Comparison of ENCODE assay signal across 13 cellular contexts in genomic region chr17:39618956-39619785, GRCh38. TPM values are rescaled to one million over a fixed set of nuclear protein-coding genes. Genes with fewer than 3 reads are reported as not detected.
DNase-seq lines count a peak whose midpoint lies in the region; ATAC-seq, FAIRE-seq and TF ChIP-seq lines count a peak whose summit lies in the region.
"Had no signal": no experiment of that assay in that cellular context is flagged by ENCODE, and none has a peak within 500 bp of the region (broad histone marks: within the 10 kb centered on the region; RNA-seq: fewer than 3 reads in every experiment).

No MANE protein-coding gene starts in this region.

- dilution Hi-C loops in endothelial cell of umbilical vein (cut with MboI; ENCODE audit: extremely low pct_ligation_motif_present, low sequenced_read_pairs), result no loop called here

- POLR2A ChIA-PET in endothelial cell of umbilical vein (lab: Charles Lee), result interaction anchor here (0.6 kb wide), 1 partner anchor 48 kb away, joined by 9 read pairs; no protein-coding TSS in a partner anchor
- POLR2A ChIA-PET in activated CD4-positive, alpha-beta memory T cell treated with anti-CD3 and anti-CD28 coated beads for 36 hours (lab: Charles Lee), result interaction anchor here (0.6 kb wide), 1 partner anchor 136 kb away, joined by 6 read pairs; no protein-coding TSS in a partner anchor

- H3K4me3 ChIP-seq in endothelial cell of umbilical vein (replicated peaks in 1 of 3; ENCODE audit: insufficient read depth in 1 of 3, low read depth in 1 of 3, low read length in 3 of 3), result no peak overlapping the region
- peak overlapping the region; percentile 74 for H3K4me3 ChIP-seq in suprapubic skin

- H3K9ac ChIP-seq in endothelial cell of umbilical vein (replicated peaks; ENCODE audit: extremely low read depth, insufficient read depth, low read length), result no peak overlapping the region

- H3K27ac ChIP-seq in endothelial cell of umbilical vein (ENCODE audit: insufficient read depth, low read depth, low read length), result no peak overlapping the region
- H3K27ac ChIP-seq in suprapubic skin, result no peak overlapping the region

- H3K36me3 ChIP-seq in endothelial cell of umbilical vein (ENCODE audit: control insufficient read depth in 2 of 2, extremely low read depth in 1 of 2, insufficient read depth in 2 of 2, low read length in 2 of 2) (no peaks in the 10 kb centered on the region), suprapubic skin (no peaks in the 10 kb centered on the region)
- H3K36me3 ChIP-seq: gastrocnemius medialis had no signal

- no peak for FAIRE-seq in endothelial cell of umbilical vein (lab: Jason Lieb, UNC)
- FAIRE-seq: colon had no signal

- no peaks in the 10 kb centered on the region for H4K20me1 ChIP-seq in endothelial cell of umbilical vein (replicated peaks; ENCODE audit: control insufficient read depth, extremely low read depth, insufficient read depth, low read length)

- no peak overlapping the region for H3K4me3 Mint-ChIP-seq in activated naive CD4-positive, alpha-beta T cell treated with anti-CD3 and anti-CD28 coated beads, Interleukin-2, amount 50 U/mL, for 24 hours
- H3K4me3 Mint-ChIP-seq in stimulated activated memory B cell treated with anti-CD40 and anti-IgM and Interleukin-4, amounts not matched to agents 10 μg/mL and 1 μg/mL and 100 μg/mL, for 72 hours, result no peak overlapping the region
- no peak overlapping the region for H3K4me3 Mint-ChIP-seq in activated CD4-positive, alpha-beta memory T cell treated with anti-CD3 and anti-CD28 coated beads for 36 hours

- H3K4me2 ChIP-seq in endothelial cell of umbilical vein (ENCODE audit: insufficient read depth, low read length), result peak overlapping the region; percentile 90

- no peak for ATAC-seq in stimulated activated memory B cell treated with anti-CD40 and anti-IgM and Interleukin-4, amounts not matched to agents 10 μg/mL and 1 μg/mL and 100 μg/mL, for 72 hours
- ATAC-seq: gastrocnemius medialis, sciatic nerve had no signal

- H3K9me3 ChIP-seq in endothelial cell of umbilical vein (replicated peaks; ENCODE audit: control insufficient read depth, insufficient read depth, low read length) (no peaks in the 10 kb centered on the region), suprapubic skin (no peaks in the 10 kb centered on the region)
- H3K9me3 ChIP-seq: gastrocnemius medialis had no signal

- TF ChIP-seq CTCF in endothelial cell of umbilical vein (IDR thresholded peaks at IDR 0.05; ENCODE audit: extremely low read depth in 1 of 2, insufficient read depth in 1 of 2, low read depth in 1 of 2, low read length in 2 of 2) (no peak), suprapubic skin (IDR thresholded peaks at IDR 0.05) (no peak)

- 71% methylated on average over 6 of the region's 13 CpGs for whole genome bisulfite sequencing in suprapubic skin

- no peak for TF ChIP-seq EP300 in suprapubic skin (IDR thresholded peaks at IDR 0.05)

- peaks cover 3 to 8% of the 10 kb centered on the region in 2 experiments for H3K27me3 ChIP-seq in endothelial cell of umbilical vein (ENCODE audit: control insufficient read depth in 2 of 2, insufficient read depth in 2 of 2, low read length in 2 of 2)
- peaks cover 4% of the 10 kb centered on the region for H3K27me3 ChIP-seq in suprapubic skin

- peak overlapping the region; percentile 0 for H3K27ac Mint-ChIP-seq in activated naive CD4-positive, alpha-beta T cell treated with anti-CD3 and anti-CD28 coated beads, Interleukin-2, amount 50 U/mL, for 24 hours
- no peak overlapping the region for H3K27ac Mint-ChIP-seq in stimulated activated memory B cell treated with anti-CD40 and anti-IgM and Interleukin-4, amounts not matched to agents 10 μg/mL and 1 μg/mL and 100 μg/mL, for 72 hours
- no peak overlapping the region for H3K27ac Mint-ChIP-seq in activated CD4-positive, alpha-beta memory T cell treated with anti-CD3 and anti-CD28 coated beads for 36 hours

- DNase-seq in activated naive CD4-positive, alpha-beta T cell (lab: John Stamatoyannopoulos, UW), result no peak
- DNase-seq in NCI-H2107 (lab: John Stamatoyannopoulos, UW), result peak; percentile 26
- DNase-seq in endothelial cell of umbilical vein (ENCODE audit: low read depth, low spot score), result no peak
- DNase-seq in suprapubic skin (ENCODE audit: low spot score in 2 of 2), result no peak
- no peak for DNase-seq in activated CD4-positive, alpha-beta memory T cell treated with anti-CD3 and anti-CD28 coated beads for 36 hours
- DNase-seq in activated CD4-positive, CD25-positive, alpha-beta regulatory T cell (lab: John Stamatoyannopoulos, UW), result no peak
- DNase-seq: gastrocnemius medialis, MV-4-11 had no signal

- H3K9me1 ChIP-seq in endothelial cell of umbilical vein (replicated peaks; ENCODE audit: control insufficient read depth, extremely low read depth, insufficient read depth, low read length), result no peaks in the 10 kb centered on the region

- H3K36me3 Mint-ChIP-seq in activated naive CD4-positive, alpha-beta T cell treated with anti-CD3 and anti-CD28 coated beads, Interleukin-2, amount 50 U/mL, for 24 hours, result no peaks in the 10 kb centered on the region
- H3K36me3 Mint-ChIP-seq in stimulated activated memory B cell treated with anti-CD40 and anti-IgM and Interleukin-4, amounts not matched to agents 10 μg/mL and 1 μg/mL and 100 μg/mL, for 72 hours, result no peaks in the 10 kb centered on the region
- no peaks in the 10 kb centered on the region for H3K36me3 Mint-ChIP-seq in activated CD4-positive, alpha-beta memory T cell treated with anti-CD3 and anti-CD28 coated beads for 36 hours

- TF ChIP-seq POLR2A in endothelial cell of umbilical vein (IDR thresholded peaks at IDR 0.05; ENCODE audit: low read depth, low read length) (no peak), suprapubic skin (IDR thresholded peaks at IDR 0.05) (no peak)

- no peaks in the 10 kb centered on the region for H3K9me3 Mint-ChIP-seq in activated naive CD4-positive, alpha-beta T cell treated with anti-CD3 and anti-CD28 coated beads, Interleukin-2, amount 50 U/mL, for 24 hours
- H3K9me3 Mint-ChIP-seq in stimulated activated memory B cell treated with anti-CD40 and anti-IgM and Interleukin-4, amounts not matched to agents 10 μg/mL and 1 μg/mL and 100 μg/mL, for 72 hours, result no peaks in the 10 kb centered on the region
- H3K9me3 Mint-ChIP-seq in activated CD4-positive, alpha-beta memory T cell treated with anti-CD3 and anti-CD28 coated beads for 36 hours, result no peaks in the 10 kb centered on the region

- H3K27me3 Mint-ChIP-seq in activated naive CD4-positive, alpha-beta T cell treated with anti-CD3 and anti-CD28 coated beads, Interleukin-2, amount 50 U/mL, for 24 hours, result no peaks in the 10 kb centered on the region
- peaks cover 16% of the 10 kb centered on the region for H3K27me3 Mint-ChIP-seq in stimulated activated memory B cell treated with anti-CD40 and anti-IgM and Interleukin-4, amounts not matched to agents 10 μg/mL and 1 μg/mL and 100 μg/mL, for 72 hours
- H3K27me3 Mint-ChIP-seq in activated CD4-positive, alpha-beta memory T cell treated with anti-CD3 and anti-CD28 coated beads for 36 hours, result peaks cover 5% of the 10 kb centered on the region

- no TSS peak for BruUV-seq in endothelial cell of umbilical vein (replicated peaks; lab: Mats Ljungman, UMichigan)

- intact Hi-C loops in endothelial cell of umbilical vein (cut with micrococcal nuclease), result no loop called here
- intact Hi-C loops in activated CD4-positive, alpha-beta memory T cell treated with anti-CD3 and anti-CD28 coated beads for 36 hours (cut with micrococcal nuclease), result no loop called here

- CTCF ChIA-PET in endothelial cell of umbilical vein (lab: Charles Lee), result interaction anchor here (3.8 to 5.8 kb wide), 5 partner anchors 13 to 135 kb away, joined by 84 to 291 read pairs (median 141); partner anchors contain the start of genes PNMT and TCAP
- CTCF ChIA-PET in activated CD4-positive, alpha-beta memory T cell treated with anti-CD3 and anti-CD28 coated beads for 36 hours (lab: Charles Lee), result interaction anchor here (0.5 to 8.6 kb wide), 11 partner anchors 9 to 1037 kb away, joined by 3 to 178 read pairs (median 5); no protein-coding TSS in a partner anchor

- peak overlapping the region; percentile 49 for H2AFZ ChIP-seq in endothelial cell of umbilical vein (ENCODE audit: low read depth, low read length)

- H3K4me1 ChIP-seq in endothelial cell of umbilical vein (ENCODE audit: control insufficient read depth, extremely low read depth, insufficient read depth, low read length) (peaks cover 10% of the 10 kb centered on the region), suprapubic skin (peaks cover 32% of the 10 kb centered on the region)

- H3K79me2 ChIP-seq in endothelial cell of umbilical vein (ENCODE audit: control insufficient read depth, insufficient read depth, low read length), result no peaks in the 10 kb centered on the region

- H3K4me1 Mint-ChIP-seq in activated naive CD4-positive, alpha-beta T cell treated with anti-CD3 and anti-CD28 coated beads, Interleukin-2, amount 50 U/mL, for 24 hours, result peaks cover 17% of the 10 kb centered on the region
- H3K4me1 Mint-ChIP-seq in stimulated activated memory B cell treated with anti-CD40 and anti-IgM and Interleukin-4, amounts not matched to agents 10 μg/mL and 1 μg/mL and 100 μg/mL, for 72 hours, result peaks cover 51% of the 10 kb centered on the region
- peaks cover 17% of the 10 kb centered on the region for H3K4me1 Mint-ChIP-seq in activated CD4-positive, alpha-beta memory T cell treated with anti-CD3 and anti-CD28 coated beads for 36 hours (ENCODE audit: low read depth)

RNA-seq across cellular contexts. Expression of gene PPP1R1B, which starts 7.6 kb away (rescaled TPM):
- total RNA-seq in endothelial cell of umbilical vein (not detected in 2 replicates), suprapubic skin (100 to 1,000 TPM in 1 of 4 donors, 10 to 100 TPM in 3; 43.7 to 112 (median 70.4) TPM)
- not detected in 2 replicates for polyA plus RNA-seq in endothelial cell of umbilical vein
- not detected in 2 replicates for polyA plus RNA-seq in endothelial cell of umbilical vein (2011; cell fraction: cytosol; rRNA removed)
- polyA plus RNA-seq in endothelial cell of umbilical vein (2011; cell fraction: nucleus; rRNA removed), result not detected in 2 replicates
- not detected in 2 replicates for polyA plus RNA-seq in endothelial cell of umbilical vein (2012)
- polyA minus RNA-seq in endothelial cell of umbilical vein, result not detected in 2 replicates
- polyA minus RNA-seq in endothelial cell of umbilical vein (2011; cell fraction: cytosol; rRNA and poly(A)+ RNA removed), result not detected
- not detected in 2 replicates for polyA minus RNA-seq in endothelial cell of umbilical vein (2011; cell fraction: nucleus; rRNA and poly(A)+ RNA removed)
- total RNA-seq in activated CD4-positive, alpha-beta memory T cell treated with anti-CD3 and anti-CD28 coated beads for 36 hours, result not detected

RNA-seq across cellular contexts. Expression of gene NEUROD2, which starts 11.5 kb away (rescaled TPM):
- total RNA-seq in endothelial cell of umbilical vein, result not detected in 2 replicates
- not detected in 2 replicates for polyA plus RNA-seq in endothelial cell of umbilical vein
- not detected in 2 replicates for polyA plus RNA-seq in endothelial cell of umbilical vein (2011; cell fraction: cytosol; rRNA removed)
- polyA plus RNA-seq in endothelial cell of umbilical vein (2011; cell fraction: nucleus; rRNA removed), result not detected in 2 replicates
- not detected in 2 replicates for polyA plus RNA-seq in endothelial cell of umbilical vein (2012)
- not detected in 2 replicates for polyA minus RNA-seq in endothelial cell of umbilical vein
- not detected for polyA minus RNA-seq in endothelial cell of umbilical vein (2011; cell fraction: cytosol; rRNA and poly(A)+ RNA removed)
- not detected in 2 replicates for polyA minus RNA-seq in endothelial cell of umbilical vein (2011; cell fraction: nucleus; rRNA and poly(A)+ RNA removed)
- total RNA-seq in suprapubic skin, result not detected
- total RNA-seq in activated CD4-positive, alpha-beta memory T cell treated with anti-CD3 and anti-CD28 coated beads for 36 hours, result not detected
- total RNA-seq: gastrocnemius medialis, lung, sciatic nerve had no signal

RNA-seq across cellular contexts. Expression of gene STARD3, which starts 17.8 kb away (rescaled TPM):
- total RNA-seq in endothelial cell of umbilical vein (48.9 and 51.0 TPM in 2 replicates), suprapubic skin (100 to 1,000 TPM in 2 of 4 donors, 10 to 100 TPM in 2; 51.7 to 156 (median 83.9) TPM)
- 75.7 and 102 TPM in 2 replicates for polyA plus RNA-seq in endothelial cell of umbilical vein
- 59.8 and 64.7 TPM in 2 replicates for polyA plus RNA-seq in endothelial cell of umbilical vein (2011; cell fraction: cytosol; rRNA removed)
- polyA plus RNA-seq in endothelial cell of umbilical vein (2011; cell fraction: nucleus; rRNA removed), result 197 and 251 TPM in 2 replicates
- polyA plus RNA-seq in endothelial cell of umbilical vein (2012), result 42.1 and 55.4 TPM in 2 replicates
- polyA minus RNA-seq in endothelial cell of umbilical vein, result 77.4 and 91.7 TPM in 2 replicates
- polyA minus RNA-seq in endothelial cell of umbilical vein (2011; cell fraction: cytosol; rRNA and poly(A)+ RNA removed), result 25.9 TPM
- polyA minus RNA-seq in endothelial cell of umbilical vein (2011; cell fraction: nucleus; rRNA and poly(A)+ RNA removed), result 40.4 and 56.2 TPM in 2 replicates
- total RNA-seq in activated CD4-positive, alpha-beta memory T cell treated with anti-CD3 and anti-CD28 coated beads for 36 hours, result 10 to 100 TPM; 53.6 to 60.3 TPM

RNA-seq across cellular contexts. Expression of gene TCAP, which starts 46.0 kb away (rescaled TPM):
- total RNA-seq in endothelial cell of umbilical vein, result 0.78 and 0.93 TPM in 2 replicates
- 0.46 and 0.51 TPM in 2 replicates for polyA plus RNA-seq in endothelial cell of umbilical vein
- 0.18 TPM in 1 of 2 replicates, not detected in the other for polyA plus RNA-seq in endothelial cell of umbilical vein (2011; cell fraction: cytosol; rRNA removed)
- polyA plus RNA-seq in endothelial cell of umbilical vein (2011; cell fraction: nucleus; rRNA removed), result 2.8 and 5.0 TPM in 2 replicates
- polyA plus RNA-seq in endothelial cell of umbilical vein (2012), result 0.29 and 1.3 TPM in 2 replicates
- polyA minus RNA-seq in endothelial cell of umbilical vein, result 0.45 and 1.3 TPM in 2 replicates
- 1.0 TPM for polyA minus RNA-seq in endothelial cell of umbilical vein (2011; cell fraction: cytosol; rRNA and poly(A)+ RNA removed)
- 1.1 and 1.8 TPM in 2 replicates for polyA minus RNA-seq in endothelial cell of umbilical vein (2011; cell fraction: nucleus; rRNA and poly(A)+ RNA removed)
- total RNA-seq in suprapubic skin, result 1 to 10 TPM in 2 of 4 donors, under 1 TPM in 1, not detected in 1; 0.57 to 2.4 (median 1.1) TPM
- total RNA-seq in activated CD4-positive, alpha-beta memory T cell treated with anti-CD3 and anti-CD28 coated beads for 36 hours, result under 1 TPM; 0.80 to 0.90 TPM

RNA-seq across cellular contexts. Expression of gene PNMT, which starts 49.1 kb away (rescaled TPM):
- total RNA-seq in endothelial cell of umbilical vein (not detected in 2 replicates), suprapubic skin (1 to 10 TPM in 2 of 4 donors, under 1 TPM in 2; 0.53 to 1.6 (median 1.1) TPM)
- polyA plus RNA-seq in endothelial cell of umbilical vein, result 0.11 and 0.35 TPM in 2 replicates
- polyA plus RNA-seq in endothelial cell of umbilical vein (2011; cell fraction: cytosol; rRNA removed), result not detected in 2 replicates
- polyA plus RNA-seq in endothelial cell of umbilical vein (2011; cell fraction: nucleus; rRNA removed), result 0.13 and 0.22 TPM in 2 replicates
- not detected in 2 replicates for polyA plus RNA-seq in endothelial cell of umbilical vein (2012)
- polyA minus RNA-seq in endothelial cell of umbilical vein, result not detected in 2 replicates
- polyA minus RNA-seq in endothelial cell of umbilical vein (2011; cell fraction: cytosol; rRNA and poly(A)+ RNA removed), result not detected
- polyA minus RNA-seq in endothelial cell of umbilical vein (2011; cell fraction: nucleus; rRNA and poly(A)+ RNA removed), result not detected in 2 replicates
- total RNA-seq in activated CD4-positive, alpha-beta memory T cell treated with anti-CD3 and anti-CD28 coated beads for 36 hours, result not detected

Comparison
In these comparisons a context has a peak if more than half of its experiments do, and no peak if none do; other contexts are left out.
1. RNA of gene PPP1R1B, which starts 7.6 kb away (total RNA-seq): 43.7 to 112 TPM in suprapubic skin; not detected in endothelial cell of umbilical vein and not detected in activated CD4-positive, alpha-beta memory T cell treated with anti-CD3 and anti-CD28 coated beads for 36 hours; every median in the first group is over 10 times any median in the second.